8 cellular contexts compared by ENCODE assay signal in the genomic region with DNA sequence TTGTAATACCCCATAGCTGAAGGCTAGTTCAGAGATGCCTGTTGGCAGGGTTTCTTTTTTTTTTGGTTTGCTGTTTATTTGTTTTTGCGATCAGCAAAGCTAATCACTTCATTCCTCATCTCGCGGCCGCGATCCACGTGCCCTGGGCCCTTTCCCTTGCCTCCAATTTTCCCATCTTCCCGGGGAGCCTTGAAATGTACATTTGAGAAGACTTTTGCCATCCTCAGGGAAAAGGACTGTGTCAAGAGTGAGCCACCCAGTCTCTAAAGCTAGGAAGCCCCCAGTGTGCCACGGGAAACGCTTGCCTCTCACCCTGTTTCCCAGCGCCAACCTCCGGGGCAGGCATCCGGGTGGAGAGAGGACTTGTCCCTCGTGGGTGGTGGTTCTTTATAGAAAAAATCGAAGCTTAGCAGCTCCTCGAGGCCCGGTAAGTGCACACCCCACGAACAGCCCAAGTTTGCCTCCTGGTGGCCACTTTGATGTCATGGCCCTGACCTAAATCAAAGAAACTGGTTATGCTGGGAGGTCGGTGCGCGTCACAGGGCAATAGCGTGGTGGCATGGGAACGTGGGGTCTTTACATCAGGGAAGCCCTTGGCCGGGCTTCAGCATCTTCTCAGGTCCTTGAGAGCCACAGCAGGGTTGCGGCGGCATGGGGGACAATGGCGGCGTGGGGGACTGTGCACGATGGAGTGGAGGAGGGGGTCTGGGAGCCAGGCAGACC. TPM values are rescaled to one million over a fixed set of nuclear protein-coding genes. Genes with fewer than 3 reads are reported as not detected.
DNase-seq lines count a peak whose midpoint lies in the region; ATAC-seq and TF ChIP-seq lines count a peak whose summit lies in the region.

No MANE protein-coding gene starts in this region.

- H3K27me3 Mint-ChIP-seq in activated CD4-positive, alpha-beta memory T cell treated with anti-CD3 and anti-CD28 coated beads for 36 hours, result no peaks in the 10 kb centered on the region

- H3K27ac ChIP-seq in foreskin keratinocyte, result no peak overlapping the region
- H3K27ac ChIP-seq in parathyroid adenoma, result no peak overlapping the region

- H3K4me1 Mint-ChIP-seq in activated CD4-positive, alpha-beta memory T cell treated with anti-CD3 and anti-CD28 coated beads for 36 hours (ENCODE audit: low read depth), result peaks cover 15% of the 10 kb centered on the region

- peak; percentile 53 for ATAC-seq in foreskin keratinocyte
- ATAC-seq in HG03025 (IDR thresholded peaks at IDR 0.05; ENCODE audit: low FRiP score, unreplicated experiment), result no peak
- ATAC-seq in HG02798 (IDR thresholded peaks at IDR 0.05; ENCODE audit: poor library complexity, unreplicated experiment), result no peak

- no peaks in the 10 kb centered on the region for H3K79me2 ChIP-seq in parathyroid adenoma

- H3K27me3 ChIP-seq in BJ (ENCODE audit: control insufficient read depth, insufficient read depth, low read length), result no peaks in the 10 kb centered on the region
- H3K27me3 ChIP-seq in foreskin keratinocyte, result no peaks in the 10 kb centered on the region
- no peaks in the 10 kb centered on the region for H3K27me3 ChIP-seq in parathyroid adenoma (ENCODE audit: control insufficient read depth, insufficient read depth, low read length)

- no peak overlapping the region for H3K9ac ChIP-seq in parathyroid adenoma

- no peak overlapping the region for H2AFZ ChIP-seq in parathyroid adenoma

- CTCF ChIA-PET in BJ (lab: Yijun Ruan, JAX), result interaction anchor here (1.0 to 3.4 kb wide), 7 partner anchors 31 to 180 kb away, joined by 3 to 16 read pairs (median 6); no protein-coding TSS in a partner anchor
- CTCF ChIA-PET in activated CD4-positive, alpha-beta memory T cell treated with anti-CD3 and anti-CD28 coated beads for 36 hours (lab: Charles Lee), result interaction anchor here (0.7 to 3.0 kb wide), 4 partner anchors 12 to 181 kb away, joined by 3 to 28 read pairs (median 4); no protein-coding TSS in a partner anchor

- H3K27ac Mint-ChIP-seq in activated CD4-positive, alpha-beta memory T cell treated with anti-CD3 and anti-CD28 coated beads for 36 hours, result no peak overlapping the region

- H3K36me3 Mint-ChIP-seq in activated CD4-positive, alpha-beta memory T cell treated with anti-CD3 and anti-CD28 coated beads for 36 hours, result peaks cover 2% of the 10 kb centered on the region

- H3K36me3 ChIP-seq in BJ (ENCODE audit: control insufficient read depth, insufficient read depth, low read length) (peaks cover 21% of the 10 kb centered on the region), parathyroid adenoma (ENCODE audit: control insufficient read depth, insufficient read depth, low read length) (no peaks in the 10 kb centered on the region)

- no peaks in the 10 kb centered on the region for H3K9me3 Mint-ChIP-seq in activated CD4-positive, alpha-beta memory T cell treated with anti-CD3 and anti-CD28 coated beads for 36 hours

- no peak overlapping the region for H3K4me3 Mint-ChIP-seq in activated CD4-positive, alpha-beta memory T cell treated with anti-CD3 and anti-CD28 coated beads for 36 hours

- no peak overlapping the region for H3K4me2 ChIP-seq in parathyroid adenoma (ENCODE audit: low read length)

- H3K4me1 ChIP-seq in foreskin keratinocyte (no peaks in the 10 kb centered on the region), parathyroid adenoma (peaks cover 3% of the 10 kb centered on the region)

- DNase-seq in BJ (ENCODE audit: low read depth), result no peak
- peak; percentile 42 for DNase-seq in HCEC 1CT
- DNase-seq in activated CD4-positive, alpha-beta memory T cell treated with anti-CD3 and anti-CD28 coated beads for 36 hours, result peak; percentile 40
- DNase-seq in foreskin keratinocyte, result no peak
- no peak for DNase-seq in DMS153 treated with DMSO at 0.1 percent for 48 hours (lab: John Stamatoyannopoulos, UW; ENCODE audit: unreplicated experiment)

- intact Hi-C loops in activated CD4-positive, alpha-beta memory T cell treated with anti-CD3 and anti-CD28 coated beads for 36 hours (cut with micrococcal nuclease), result loop anchor here (2.0 to 10.0 kb wide), 2 partner anchors 180 to 376 kb away; no protein-coding TSS in a partner anchor

- TF ChIP-seq CTCF in BJ (IDR thresholded peaks at IDR 0.05; ENCODE audit: insufficient read depth, low read depth, low read length), result peak; percentile 51
- TF ChIP-seq CTCF in foreskin keratinocyte (conservative IDR thresholded peaks at IDR 0.05), result peak; percentile 48
- peak; percentile 47 for TF ChIP-seq CTCF in parathyroid adenoma (IDR thresholded peaks at IDR 0.05)

- POLR2A ChIA-PET in BJ (lab: Charles Lee), result no interaction called here
- POLR2A ChIA-PET in activated CD4-positive, alpha-beta memory T cell treated with anti-CD3 and anti-CD28 coated beads for 36 hours (lab: Charles Lee), result no interaction called here

- H3K9me3 ChIP-seq in parathyroid adenoma (ENCODE audit: control insufficient read depth, low read length), result no peaks in the 10 kb centered on the region

- H3K4me3 ChIP-seq in BJ (ENCODE audit: low read depth, low read length) (no peak overlapping the region), parathyroid adenoma (ENCODE audit: low read depth, low read length) (no peak overlapping the region)

RNA-seq across cellular contexts. Expression of a gene that starts 42.0 kb away (rescaled TPM):
- polyA plus RNA-seq in BJ (2011; rRNA removed), result 15.7 and 17.5 TPM in 2 replicates
- 13.1 and 13.3 TPM in 2 replicates for polyA minus RNA-seq in BJ (2011; rRNA and poly(A)+ RNA removed)
- total RNA-seq in activated CD4-positive, alpha-beta memory T cell treated with anti-CD3 and anti-CD28 coated beads for 36 hours, result 10 to 100 TPM; 18.2 to 20.5 TPM
- 12.9 and 15.3 TPM in 2 replicates for total RNA-seq in foreskin keratinocyte
- 7.7 and 7.9 TPM in 2 replicates for polyA plus RNA-seq in foreskin keratinocyte

Comparison
In these comparisons a context has a peak if more than half of its experiments do, and no peak if none do; other contexts are left out.
1. DNase-seq: peak in HCEC 1CT (single experiment) and activated CD4-positive, alpha-beta memory T cell treated with anti-CD3 and anti-CD28 coated beads for 36 hours (single experiment); none in BJ (single experiment), foreskin keratinocyte (0 of 2) and DMS153 treated with DMSO at 0.1 percent for 48 hours (single experiment).
2. Peak in every context shown above with its lines, with median percentiles within 50 percentile points of each other: CTCF ChIP-seq.